Comparison of ENCODE assay signal across 1 cellular context in genomic region chr6:14068133-14068532, GRCh38.
A peak's percentile ranks its signal among the peaks of the same experiment; 100 is the strongest.
TF ChIP-seq lines count a peak whose summit lies in the region.

No MANE protein-coding gene starts in this region.

TF ChIP-seq in GM12878, 131 proteins besides CTCF, POLR2A, EP300 and RAD21:
- no peak for TF ChIP-seq ZBTB11 (CRISPR knock-in tag; IDR thresholded peaks at IDR 0.05)
- no peak for TF ChIP-seq PBX3 (IDR thresholded peaks at IDR 0.05; ENCODE audit: insufficient replicate concordance, low read depth, low read length)
- TF ChIP-seq ZZZ3 (IDR thresholded peaks at IDR 0.05; ENCODE audit: control insufficient read depth, insufficient read length, low read depth): no peak
- TF ChIP-seq IKZF2 (IDR thresholded peaks at IDR 0.05): 0 out of 4 replicates have a peak, but pooled peaks of 1 of the 2 experiments have one; percentile 32
- no peak for TF ChIP-seq ATF3 (IDR thresholded peaks at IDR 0.05; ENCODE audit: borderline replicate concordance, extremely low read depth, low read depth, low read length)
- no peak for TF ChIP-seq BACH1 (IDR thresholded peaks at IDR 0.05; ENCODE audit: borderline replicate concordance)
- TF ChIP-seq USF1 (IDR thresholded peaks at IDR 0.05; ENCODE audit: borderline replicate concordance, extremely low read length, insufficient read depth, low read depth, low read length): no peak
- no peak for TF ChIP-seq RFX5 (IDR thresholded peaks at IDR 0.05; ENCODE audit: low read depth, low read length)
- TF ChIP-seq RAD51 (IDR thresholded peaks at IDR 0.05): no peak
- TF ChIP-seq SRF (IDR thresholded peaks at IDR 0.05; ENCODE audit: low read depth in 2 of 2, low read length in 2 of 2): no peak
- TF ChIP-seq TARDBP (IDR thresholded peaks at IDR 0.05; ENCODE audit: borderline replicate concordance): no peak
- no peak for TF ChIP-seq CHD2 (IDR thresholded peaks at IDR 0.05; ENCODE audit: borderline replicate concordance, low read depth, low read length)
- no peak for TF ChIP-seq MEF2A (IDR thresholded peaks at IDR 0.05; ENCODE audit: insufficient read depth, low read depth, low read length)
- TF ChIP-seq ETV6 (conservative IDR thresholded peaks at IDR 0.05 in 1 of 2, IDR thresholded peaks at IDR 0.05 in 1 of 2; ENCODE audit: borderline replicate concordance in 1 of 2, low read depth in 1 of 2): no peak
- no peak for TF ChIP-seq KDM1A (IDR thresholded peaks at IDR 0.05; ENCODE audit: borderline replicate concordance)
- TF ChIP-seq STAT1 (conservative IDR thresholded peaks at IDR 0.05): no peak
- peak; percentile 27; the same call in 1 of the 2 replicates for TF ChIP-seq RUNX3 (IDR thresholded peaks at IDR 0.05; ENCODE audit: low read length)
